19 cellular contexts compared by ENCODE assay signal in genomic region chr9:89805726-89806125, GRCh38.
DNase-seq lines count a peak whose midpoint lies in the region; ATAC-seq and TF ChIP-seq lines count a peak whose summit lies in the region.
"Had no signal": no experiment of that assay in that cellular context is flagged by ENCODE, and none has a peak within 500 bp of the region (broad histone marks: within the 10 kb centered on the region; RNA-seq: fewer than 3 reads in every experiment).

No MANE protein-coding gene starts in this region.

- peaks cover 0 to 15% (median 7%) of the 10 kb centered on the region in 4 donors for H3K4me1 ChIP-seq in upper lobe of left lung
- H3K4me1 ChIP-seq: A549, SJSA1 had no signal

- TF ChIP-seq EP300 in upper lobe of left lung (IDR thresholded peaks at IDR 0.05) = no peak

- ATAC-seq in GM18858 (IDR thresholded peaks at IDR 0.05; ENCODE audit: unreplicated experiment) (no peak), upper lobe of left lung (ENCODE audit: low FRiP score in 2 of 2) (no peak)
- ATAC-seq: A549 had no signal

- no peak overlapping the region for H3K27ac ChIP-seq in upper lobe of left lung
- H3K27ac ChIP-seq: A549, BLaER1, PC-9, SJSA1 had no signal

- no peaks in the 10 kb centered on the region for H3K36me3 ChIP-seq in upper lobe of left lung
- H3K36me3 ChIP-seq: BLaER1, SJSA1 had no signal

- H3K9me3 ChIP-seq in upper lobe of left lung = no peaks in the 10 kb centered on the region
- H3K9me3 ChIP-seq: A549, BLaER1, SJSA1 had no signal

- intact Hi-C loops in posterior vena cava (cut with DNase I) = no loop called here

- H3K4me3 ChIP-seq in upper lobe of left lung = no peak overlapping the region
- H3K4me3 ChIP-seq: A549, BLaER1, PC-9, SJSA1 had no signal

- 92 to 93% methylated on average over 5 of the region's 5 CpGs for WGBS in upper lobe of left lung, 2 donors

- no peak for TF ChIP-seq CTCF in upper lobe of left lung (IDR thresholded peaks at IDR 0.05)

- peak; percentile 15 for DNase-seq in M059J (ENCODE audit: low read depth)
- peak; percentile 12 for DNase-seq in ecto neural progenitor cell (ENCODE audit: low spot score)
- DNase-seq in myocyte (ENCODE audit: low read depth) = peak; percentile 88
- DNase-seq in posterior vena cava (ENCODE audit: low spot score) = peak; percentile 42
- DNase-seq in RPMI8226 = no peak
- no peak for DNase-seq in AG08396 (ENCODE audit: low spot score)
- DNase-seq in upper lobe of left lung = no peak
- DNase-seq: CD4-positive, alpha-beta memory T cell; H7; KG1; NCI-H1417 treated with DMSO at 0.1 percent for 48 hours; NCI-H1930; NCI-H226; NCI-H524; PC-9 had no signal

- TF ChIP-seq POLR2A in upper lobe of left lung (IDR thresholded peaks at IDR 0.05) = no peak

- H3K27me3 ChIP-seq in upper lobe of left lung = no peaks in the 10 kb centered on the region
- H3K27me3 ChIP-seq: BLaER1, SJSA1 had no signal

Comparison
In these comparisons a context has a peak if more than half of its experiments do, and no peak if none do; other contexts are left out.
1. DNase-seq: peak in M059J (single experiment), ecto neural progenitor cell (single experiment), myocyte (single experiment) and posterior vena cava (single experiment); none in RPMI8226 (single experiment), AG08396 (single experiment) and upper lobe of left lung (0 of 2).